ENCODE assay signal across 11 cellular contexts in the genomic region with DNA sequence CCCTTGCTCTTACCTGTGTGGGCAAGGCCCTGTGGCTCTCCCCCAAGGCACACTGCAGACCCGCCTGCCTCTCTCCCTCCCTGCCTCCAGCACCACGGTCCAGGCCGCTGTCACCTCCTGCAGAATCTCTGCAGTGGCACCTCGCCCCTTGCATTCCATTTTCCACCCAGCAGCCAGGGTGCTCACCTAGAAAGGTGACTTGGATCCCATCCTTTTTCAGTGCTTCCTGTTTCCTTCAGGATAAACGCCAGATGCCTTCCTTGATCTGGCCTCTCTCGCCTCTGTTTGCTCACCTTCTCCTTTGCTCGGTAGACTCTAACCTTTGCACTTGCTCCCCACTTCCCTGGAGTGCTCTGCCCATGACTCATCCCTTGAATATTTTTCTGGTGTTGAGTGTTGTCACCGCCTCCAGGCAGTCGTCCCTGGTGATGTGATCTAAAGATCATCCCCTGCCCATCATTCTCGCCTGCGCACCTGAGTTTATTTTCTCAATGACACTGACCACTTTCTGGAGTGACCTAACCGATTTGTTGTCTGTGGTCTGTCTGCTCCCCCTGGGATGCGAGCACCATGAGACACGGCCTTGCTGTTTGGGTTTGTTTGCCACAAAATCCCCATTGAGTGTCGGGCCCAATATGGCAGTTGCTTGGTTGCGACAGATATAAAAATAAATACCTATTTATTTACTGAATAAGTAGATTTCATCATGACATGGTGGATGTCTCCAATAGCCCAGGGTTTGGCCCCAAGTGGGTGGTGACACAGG.
DNase-seq lines count a peak whose midpoint lies in the region; ATAC-seq, FAIRE-seq and TF ChIP-seq lines count a peak whose summit lies in the region.
"Had no signal": no experiment of that assay in that cellular context is flagged by ENCODE, and none has a peak within 500 bp of the region (broad histone marks: within the 10 kb centered on the region; RNA-seq: fewer than 3 reads in every experiment).

No MANE protein-coding gene starts in this region.

- H3K4me3 Mint-ChIP-seq in WTC11 = no peak overlapping the region
- H3K4me3 Mint-ChIP-seq in stimulated activated memory B cell treated with anti-CD40 and anti-IgM and Interleukin-4, amounts not matched to agents 10 μg/mL and 1 μg/mL and 100 μg/mL, for 72 hours = no peak overlapping the region
- H3K4me3 Mint-ChIP-seq: activated CD4-positive, alpha-beta memory T cell treated with anti-CD3 and anti-CD28 coated beads for 36 hours had no signal

- peaks cover 18% of the 10 kb centered on the region for H3K36me3 Mint-ChIP-seq in WTC11
- H3K36me3 Mint-ChIP-seq in stimulated activated memory B cell treated with anti-CD40 and anti-IgM and Interleukin-4, amounts not matched to agents 10 μg/mL and 1 μg/mL and 100 μg/mL, for 72 hours = peaks cover 38% of the 10 kb centered on the region

- TF ChIP-seq CTCF in WTC11 (IDR thresholded peaks at IDR 0.05) = no peak

- ATAC-seq in WTC11 = 0 out of 2 replicates have a peak, but pooled peaks have one; percentile 30
- peak; percentile 96 for ATAC-seq in left colon
- no peak for ATAC-seq in stimulated activated memory B cell treated with anti-CD40 and anti-IgM and Interleukin-4, amounts not matched to agents 10 μg/mL and 1 μg/mL and 100 μg/mL, for 72 hours

- peaks cover 14% of the 10 kb centered on the region for H3K4me1 Mint-ChIP-seq in WTC11
- peaks cover 33% of the 10 kb centered on the region for H3K4me1 Mint-ChIP-seq in stimulated activated memory B cell treated with anti-CD40 and anti-IgM and Interleukin-4, amounts not matched to agents 10 μg/mL and 1 μg/mL and 100 μg/mL, for 72 hours

- TF ChIP-seq POLR2A in H54 (IDR thresholded peaks at IDR 0.05; ENCODE audit: low read depth, low read length) = no peak

- no peaks in the 10 kb centered on the region for H3K27me3 Mint-ChIP-seq in WTC11 (ENCODE audit: low read depth)
- no peaks in the 10 kb centered on the region for H3K27me3 Mint-ChIP-seq in stimulated activated memory B cell treated with anti-CD40 and anti-IgM and Interleukin-4, amounts not matched to agents 10 μg/mL and 1 μg/mL and 100 μg/mL, for 72 hours
- H3K27me3 Mint-ChIP-seq: activated CD4-positive, alpha-beta memory T cell treated with anti-CD3 and anti-CD28 coated beads for 36 hours had no signal

- intact Hi-C loops in left colon (cut with DNase I, micrococcal nuclease) = no loop called here

- H3K9me3 Mint-ChIP-seq in WTC11 = peaks cover 9% of the 10 kb centered on the region; the same call in 1 of the 2 replicates
- H3K9me3 Mint-ChIP-seq in stimulated activated memory B cell treated with anti-CD40 and anti-IgM and Interleukin-4, amounts not matched to agents 10 μg/mL and 1 μg/mL and 100 μg/mL, for 72 hours = no peaks in the 10 kb centered on the region
- H3K9me3 Mint-ChIP-seq: activated CD4-positive, alpha-beta memory T cell treated with anti-CD3 and anti-CD28 coated beads for 36 hours had no signal

- FAIRE-seq in H54 (lab: Jason Lieb, UNC) = no peak

- DNase-seq in A172 (ENCODE audit: low spot score) (peak; percentile 84), H54 (ENCODE audit: insufficient read length, low spot score) (peak; percentile 45), WTC11 (ENCODE audit: low spot score) (no peak), left colon (peak in 1 of 2 donors; percentile 71), NCI-H2227 (lab: John Stamatoyannopoulos, UW; ENCODE audit: unreplicated experiment) (no peak), NCI-H2171 treated with DMSO at 0.1 percent for 48 hours (lab: John Stamatoyannopoulos, UW) (no peak), ecto neural progenitor cell (ENCODE audit: low spot score) (no peak)
- DNase-seq: posterior cingulate gyrus, tibial artery had no signal

- POLR2A ChIA-PET in WTC11 (lab: Charles Lee) = no interaction called here

- CTCF ChIA-PET in WTC11 (lab: Charles Lee) = no interaction called here

- H3K27ac Mint-ChIP-seq in WTC11 = peak overlapping the region; percentile 48; the same call in 1 of the 2 replicates
- no peak overlapping the region for H3K27ac Mint-ChIP-seq in stimulated activated memory B cell treated with anti-CD40 and anti-IgM and Interleukin-4, amounts not matched to agents 10 μg/mL and 1 μg/mL and 100 μg/mL, for 72 hours
- H3K27ac Mint-ChIP-seq: activated CD4-positive, alpha-beta memory T cell treated with anti-CD3 and anti-CD28 coated beads for 36 hours had no signal

TF ChIP-seq in WTC11, 78 proteins besides CTCF, POLR2A, EP300 and RAD21:
- peak; percentile 33; the same call in 1 of the 2 replicates for TF ChIP-seq GABPB1 (CRISPR knock-in tag; IDR thresholded peaks at IDR 0.05)
- TF ChIP-seq, protein P1, sequence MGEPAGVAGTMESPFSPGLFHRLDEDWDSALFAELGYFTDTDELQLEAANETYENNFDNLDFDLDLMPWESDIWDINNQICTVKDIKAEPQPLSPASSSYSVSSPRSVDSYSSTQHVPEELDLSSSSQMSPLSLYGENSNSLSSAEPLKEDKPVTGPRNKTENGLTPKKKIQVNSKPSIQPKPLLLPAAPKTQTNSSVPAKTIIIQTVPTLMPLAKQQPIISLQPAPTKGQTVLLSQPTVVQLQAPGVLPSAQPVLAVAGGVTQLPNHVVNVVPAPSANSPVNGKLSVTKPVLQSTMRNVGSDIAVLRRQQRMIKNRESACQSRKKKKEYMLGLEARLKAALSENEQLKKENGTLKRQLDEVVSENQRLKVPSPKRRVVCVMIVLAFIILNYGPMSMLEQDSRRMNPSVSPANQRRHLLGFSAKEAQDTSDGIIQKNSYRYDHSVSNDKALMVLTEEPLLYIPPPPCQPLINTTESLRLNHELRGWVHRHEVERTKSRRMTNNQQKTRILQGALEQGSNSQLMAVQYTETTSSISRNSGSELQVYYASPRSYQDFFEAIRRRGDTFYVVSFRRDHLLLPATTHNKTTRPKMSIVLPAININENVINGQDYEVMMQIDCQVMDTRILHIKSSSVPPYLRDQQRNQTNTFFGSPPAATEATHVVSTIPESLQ (CRISPR knock-in tag; IDR thresholded peaks at IDR 0.05) = no peak

Comparison
In these comparisons a context has a peak if more than half of its experiments do, and no peak if none do; other contexts are left out.
1. DNase-seq: peak in A172 (single experiment) and H54 (single experiment); none in WTC11 (single experiment), NCI-H2227 (single experiment), NCI-H2171 treated with DMSO at 0.1 percent for 48 hours (single experiment) and ecto neural progenitor cell (single experiment).